ENCODE assay signal across 11 cellular contexts in the genomic region with DNA sequence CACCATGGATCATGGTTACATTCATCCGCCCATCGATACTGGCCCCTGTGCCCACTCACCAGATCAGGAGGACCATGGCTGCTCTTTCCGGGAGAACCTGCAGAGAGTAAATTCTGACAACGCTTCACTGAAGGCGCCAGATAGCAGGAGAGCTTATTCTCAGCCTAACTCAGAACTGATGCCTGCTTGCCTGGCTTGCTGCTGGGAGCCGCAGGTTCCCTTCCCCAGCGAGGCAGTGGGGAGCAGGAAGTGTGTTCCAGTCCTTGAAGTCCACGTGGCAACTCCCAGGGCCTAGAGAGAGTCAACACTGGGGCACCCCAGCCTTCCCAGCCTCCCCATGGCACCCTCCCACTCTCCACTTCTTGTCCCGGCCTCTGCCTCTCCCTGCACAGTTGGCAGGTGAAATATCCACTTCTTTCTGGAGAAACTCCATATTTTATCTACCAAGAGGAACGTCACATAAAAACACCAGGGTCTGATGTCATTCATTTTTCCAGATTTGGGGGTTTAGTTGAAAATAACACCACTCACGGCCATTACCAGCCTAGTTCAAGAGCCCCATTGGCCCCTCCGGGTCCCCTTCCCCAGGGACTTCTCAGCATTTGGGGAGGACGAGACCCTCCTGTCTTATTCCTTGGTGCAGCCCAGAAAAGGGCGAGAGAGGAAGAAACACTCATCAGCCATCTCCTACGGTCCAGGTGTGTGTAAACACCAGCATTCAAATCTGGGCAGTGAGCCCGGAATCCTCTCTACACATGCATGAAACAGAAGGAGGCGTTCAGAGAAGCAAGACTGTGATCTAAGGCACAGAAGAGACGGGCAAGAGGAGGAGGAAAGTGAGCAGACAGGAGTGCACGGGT. TPM values are rescaled to one million over a fixed set of nuclear protein-coding genes. Genes with fewer than 3 reads are reported as not detected.
DNase-seq lines count a peak whose midpoint lies in the region; ATAC-seq lines count a peak whose summit lies in the region.
"Had no signal": no experiment of that assay in that cellular context is flagged by ENCODE, and none has a peak within 500 bp of the region (broad histone marks: within the 10 kb centered on the region; RNA-seq: fewer than 3 reads in every experiment).

No MANE protein-coding gene starts in this region.

- ATAC-seq in GM18858 (IDR thresholded peaks at IDR 0.05; ENCODE audit: unreplicated experiment), result no peak

- peaks cover 9% of the 10 kb centered on the region for H3K4me1 ChIP-seq in CD4-positive, alpha-beta memory T cell (ENCODE audit: insufficient read depth, low read length)

- peaks cover 3 to 15% (median 10%) of the 10 kb centered on the region in 4 donors for H3K4me1 Mint-ChIP-seq in CD4-positive, alpha-beta memory T cell

- H3K4me3 ChIP-seq in CD4-positive, alpha-beta memory T cell (ENCODE audit: low read length in 2 of 2), result no peak overlapping the region
- H3K4me3 ChIP-seq: right atrium auricular region had no signal

- no peak overlapping the region for H3K27ac Mint-ChIP-seq in CD4-positive, alpha-beta memory T cell

- peaks cover 0 to 2% (median under 1%) of the 10 kb centered on the region in 8 donors for H3K9me3 Mint-ChIP-seq in CD4-positive, alpha-beta memory T cell

- intact Hi-C loops in CD4-positive, alpha-beta memory T cell (cut with micrococcal nuclease), result no loop called here

- CTCF ChIA-PET in CD4-positive, alpha-beta memory T cell (lab: Charles Lee; ENCODE audit: partially characterized antibody), result no interaction called here

- H3K4me3 Mint-ChIP-seq in CD4-positive, alpha-beta memory T cell, result peak overlapping the region in 1 of 8 donors; percentile 49

- no peak overlapping the region for H3K27ac ChIP-seq in CD4-positive, alpha-beta memory T cell (ENCODE audit: low read depth, low read length)
- H3K27ac ChIP-seq: right atrium auricular region had no signal

- H3K36me3 ChIP-seq in CD4-positive, alpha-beta memory T cell (ENCODE audit: insufficient read depth, low read length), result no peaks in the 10 kb centered on the region
- H3K36me3 ChIP-seq: right atrium auricular region had no signal

- peaks cover 9% of the 10 kb centered on the region for H3K27me3 ChIP-seq in CD4-positive, alpha-beta memory T cell (ENCODE audit: insufficient read depth, low read length)
- H3K27me3 ChIP-seq: right atrium auricular region had no signal

- POLR2A ChIA-PET in CD4-positive, alpha-beta memory T cell (lab: Charles Lee; ENCODE audit: partially characterized antibody), result no interaction called here

- H3K9me3 ChIP-seq in CD4-positive, alpha-beta memory T cell (ENCODE audit: control insufficient read depth in 1 of 2, low read length in 2 of 2), result no peaks in the 10 kb centered on the region
- H3K9me3 ChIP-seq: right atrium auricular region had no signal

- DNase-seq in NCI-H748 (lab: John Stamatoyannopoulos, UW; ENCODE audit: unreplicated experiment) (peak; percentile 41), NCI-H748 treated with DMSO at 0.1 percent for 48 hours (lab: John Stamatoyannopoulos, UW) (no peak), SHP77 (lab: John Stamatoyannopoulos, UW) (peak; percentile 10 to 38), kidney tubule cell (ENCODE audit: low spot score) (peak; percentile 47), GM19240 (ENCODE audit: insufficient read length, low spot score) (no peak), NCI-H1048 (lab: John Stamatoyannopoulos, UW) (no peak)
- DNase-seq in CD4-positive, alpha-beta memory T cell, result no peak
- DNase-seq: activated gamma-delta T cell treated with Interleukin-2 at 50 U/mL for 16 hours, caudate nucleus had no signal

- H3K36me3 Mint-ChIP-seq in CD4-positive, alpha-beta memory T cell, result peaks cover 0 to 1% of the 10 kb centered on the region in 2 donors

- H3K27me3 Mint-ChIP-seq in CD4-positive, alpha-beta memory T cell, result peaks cover 31 to 36% of the 10 kb centered on the region in 2 donors

RNA-seq across cellular contexts. Expression of gene TUBB6, which starts 3.5 kb away (rescaled TPM):
- total RNA-seq in CD4-positive, alpha-beta memory T cell, result 1 to 10 TPM in 1 of 2 experiments, under 1 TPM in 1; 0.96 to 1.9 TPM
- 1 to 10 TPM; 1.3 to 3.2 TPM for polyA plus RNA-seq in CD4-positive, alpha-beta memory T cell

RNA-seq across cellular contexts. Expression of gene CIDEA, which starts 50.4 kb away (rescaled TPM):
- not detected for total RNA-seq in CD4-positive, alpha-beta memory T cell
- not detected for polyA plus RNA-seq in CD4-positive, alpha-beta memory T cell

Comparison
In these comparisons a context has a peak if more than half of its experiments do, and no peak if none do; other contexts are left out.
1. DNase-seq: peak in NCI-H748 (single experiment), SHP77 (2 of 2) and kidney tubule cell (single experiment); none in NCI-H748 treated with DMSO at 0.1 percent for 48 hours (single experiment), CD4-positive, alpha-beta memory T cell (0 of 5), GM19240 (single experiment) and NCI-H1048 (single experiment).